ENCODE assay signal across 8 cellular contexts in genomic region chr4:86544313-86544966, GRCh38. TPM values are rescaled to one million over a fixed set of nuclear protein-coding genes. Genes with fewer than 3 reads are reported as not detected.
DNase-seq lines count a peak whose midpoint lies in the region; ATAC-seq and TF ChIP-seq lines count a peak whose summit lies in the region.

No MANE protein-coding gene starts in this region.

- H3K27me3 ChIP-seq in PC-3 (ENCODE audit: low read length): no peaks in the 10 kb centered on the region

- intact Hi-C loops in activated CD8-positive, alpha-beta T cell treated with anti-CD3 and anti-CD28 coated beads for 36 hours (cut with micrococcal nuclease): no loop called here
- intact Hi-C loops in PC-3 (cut with micrococcal nuclease): no loop called here

- DNase-seq in GM13977 (ENCODE audit: low spot score) (peak; percentile 43), PC-3 (no peak), progenitor cell of endocrine pancreas (ENCODE audit: low spot score, unreplicated experiment) (no peak), GDM1 (lab: John Stamatoyannopoulos, UW) (no peak), hypothalamus (lab: John Stamatoyannopoulos, UW) (no peak)
- no peak for DNase-seq in activated CD8-positive, alpha-beta T cell treated with anti-CD3 and anti-CD28 coated beads for 36 hours

- no peak overlapping the region for H3K27ac Mint-ChIP-seq in activated CD8-positive, alpha-beta T cell treated with anti-CD3 and anti-CD28 coated beads for 36 hours
- H3K27ac Mint-ChIP-seq in progenitor cell of endocrine pancreas: no peak overlapping the region

- H3F3A ChIP-seq in PC-3 (ENCODE audit: low read length, unreplicated experiment): no peaks in the 10 kb centered on the region

- peaks cover 3% of the 10 kb centered on the region; the same call in 1 of the 2 replicates for H3K4me1 ChIP-seq in PC-3 (ENCODE audit: insufficient read depth, low read length)

- no peak for TF ChIP-seq CTCF in GM13977 (IDR thresholded peaks at IDR 0.05; ENCODE audit: extremely low read depth, insufficient read depth, missing control alignments)
- no peak for TF ChIP-seq CTCF in activated CD8-positive, alpha-beta T cell treated with anti-CD3 and anti-CD28 coated beads for 36 hours (IDR thresholded peaks at IDR 0.05)
- TF ChIP-seq CTCF in PC-3 (conservative IDR thresholded peaks at IDR 0.05; ENCODE audit: low read depth, low read length): no peak
- TF ChIP-seq CTCF in progenitor cell of endocrine pancreas (IDR thresholded peaks at IDR 0.05; ENCODE audit: unreplicated experiment): no peak

- H3K4me1 Mint-ChIP-seq in activated CD8-positive, alpha-beta T cell treated with anti-CD3 and anti-CD28 coated beads for 36 hours (ENCODE audit: low read depth): peaks cover 4% of the 10 kb centered on the region
- H3K4me1 Mint-ChIP-seq in progenitor cell of endocrine pancreas (ENCODE audit: low read depth): peaks cover 27% of the 10 kb centered on the region

- no peak overlapping the region for H3K4me2 ChIP-seq in PC-3 (ENCODE audit: low read length)

- no peaks in the 10 kb centered on the region for H3K9me2 ChIP-seq in PC-3 (replicated peaks; ENCODE audit: low read length)

- ATAC-seq in GM19438 (IDR thresholded peaks at IDR 0.05; ENCODE audit: low read depth, unreplicated experiment) (peak; percentile 79), HG03060 (IDR thresholded peaks at IDR 0.05; ENCODE audit: low read depth, unreplicated experiment) (peak; percentile 92), PC-3 (no peak)
- ATAC-seq in activated CD8-positive, alpha-beta T cell treated with anti-CD3 and anti-CD28 coated beads for 36 hours: peak; percentile 34

- CTCF ChIA-PET in activated CD8-positive, alpha-beta T cell treated with anti-CD3 and anti-CD28 coated beads for 36 hours (lab: Charles Lee): interaction anchor here (2.3 kb wide), 1 partner anchor 46 kb away, joined by 6 read pairs; no protein-coding TSS in a partner anchor
- CTCF ChIA-PET in PC-3 (lab: Charles Lee): no interaction called here

- no peak overlapping the region for H2AFZ ChIP-seq in PC-3 (ENCODE audit: low read length)

- H3K9me3 ChIP-seq in PC-3 (ENCODE audit: low read length): no peaks in the 10 kb centered on the region

- H3K36me3 ChIP-seq in PC-3 (ENCODE audit: low read depth, low read length): no peaks in the 10 kb centered on the region

- H3K36me3 Mint-ChIP-seq in activated CD8-positive, alpha-beta T cell treated with anti-CD3 and anti-CD28 coated beads for 36 hours (ENCODE audit: low read depth): no peaks in the 10 kb centered on the region
- peaks cover 10% of the 10 kb centered on the region for H3K36me3 Mint-ChIP-seq in progenitor cell of endocrine pancreas (ENCODE audit: insufficient read depth)

- H3K27me3 Mint-ChIP-seq in activated CD8-positive, alpha-beta T cell treated with anti-CD3 and anti-CD28 coated beads for 36 hours: peaks cover 2% of the 10 kb centered on the region
- peaks cover 21% of the 10 kb centered on the region for H3K27me3 Mint-ChIP-seq in progenitor cell of endocrine pancreas

- no peaks in the 10 kb centered on the region for H3K79me2 ChIP-seq in PC-3 (ENCODE audit: low read length)

- BruUV-seq in PC-3 (replicated peaks; lab: Mats Ljungman, UMichigan): no TSS peak

- no peak overlapping the region for H3K9ac ChIP-seq in PC-3 (ENCODE audit: low read length)

- H3K4me3 Mint-ChIP-seq in activated CD8-positive, alpha-beta T cell treated with anti-CD3 and anti-CD28 coated beads for 36 hours: no peak overlapping the region
- no peak overlapping the region for H3K4me3 Mint-ChIP-seq in progenitor cell of endocrine pancreas (ENCODE audit: low read depth)

- in situ Hi-C loops in GM13977 (cut with MboI; ENCODE audit: low pct_unique_long_range_greater_than_20kb, low sequenced_read_pairs, unreplicated experiment): no loop called here

- POLR2A ChIA-PET in activated CD8-positive, alpha-beta T cell treated with anti-CD3 and anti-CD28 coated beads for 36 hours (lab: Charles Lee): no interaction called here
- POLR2A ChIA-PET in PC-3 (lab: Charles Lee; ENCODE audit: unreplicated experiment): no interaction called here

- no peaks in the 10 kb centered on the region for H4K20me1 ChIP-seq in PC-3 (ENCODE audit: low read length)

- H3K27ac ChIP-seq in PC-3 (ENCODE audit: low read length): no peak overlapping the region

- peaks cover 5% of the 10 kb centered on the region for H3K9me3 Mint-ChIP-seq in activated CD8-positive, alpha-beta T cell treated with anti-CD3 and anti-CD28 coated beads for 36 hours
- peaks cover 8% of the 10 kb centered on the region for H3K9me3 Mint-ChIP-seq in progenitor cell of endocrine pancreas (ENCODE audit: low read depth)

- no peak overlapping the region for H3K4me3 ChIP-seq in PC-3 (ENCODE audit: low read length)

RNA-seq across cellular contexts. Expression of gene PTPN13, which starts 49.7 kb away (rescaled TPM):
- total RNA-seq in activated CD8-positive, alpha-beta T cell treated with anti-CD3 and anti-CD28 coated beads for 36 hours: under 1 TPM; 0.27 to 0.38 TPM
- total RNA-seq in PC-3 (2014; rRNA removed) (12.1 and 16.2 TPM in 2 replicates), progenitor cell of endocrine pancreas (55.2 and 63.1 TPM in 2 replicates)
